1 cellular context compared by ENCODE assay signal in genomic region chr14:22871962-22872832, GRCh38.
TF ChIP-seq lines count a peak whose summit lies in the region.

No MANE protein-coding gene starts in this region.

TF ChIP-seq in HepG2, 621 proteins besides CTCF, POLR2A, EP300 and RAD21 (continued from another document and continues in another):
- TF ChIP-seq ZMYM2 (CRISPR knock-in tag; IDR thresholded peaks at IDR 0.05) (no peak), MAFK (conservative IDR thresholded peaks at IDR 0.05 in 1 of 2, IDR thresholded peaks at IDR 0.05 in 1 of 2; ENCODE audit: low read length in 2 of 2) (no peak), HDAC2 (CRISPR knock-in tag; IDR thresholded peaks at IDR 0.05) (peak; percentile 51; the same call in 1 of the 2 replicates), GTF3A (CRISPR knock-in tag; conservative IDR thresholded peaks at IDR 0.05) (no peak; the same call in none of the 2 replicates), ZNF383 (CRISPR knock-in tag; IDR thresholded peaks at IDR 0.05; ENCODE audit: borderline replicate concordance) (no peak), ZNF557 (CRISPR knock-in tag; IDR thresholded peaks at IDR 0.05) (no peak), HMGXB4 (CRISPR knock-in tag; IDR thresholded peaks at IDR 0.05; ENCODE audit: borderline replicate concordance in 1 of 2, low read depth in 1 of 2) (peak; percentile 83 to 99), MEF2D (CRISPR knock-in tag; IDR thresholded peaks at IDR 0.05) (peak; percentile 16; the same call in 1 of the 2 replicates), ISX (CRISPR knock-in tag; conservative IDR thresholded peaks at IDR 0.05) (no peak; the same call in 1 of the 2 replicates), MXD4 (CRISPR knock-in tag; IDR thresholded peaks at IDR 0.05) (no peak; the same call in none of the 2 replicates), ZNF792 (CRISPR knock-in tag; IDR thresholded peaks at IDR 0.05) (peak; percentile 37; the same call in 1 of the 2 replicates), SMAD3 (CRISPR knock-in tag; IDR thresholded peaks at IDR 0.05) (peak; percentile 71; the same call in 1 of the 2 replicates), SIX4 (CRISPR knock-in tag; IDR thresholded peaks at IDR 0.05) (no peak), ZNF572 (CRISPR knock-in tag; IDR thresholded peaks at IDR 0.05) (peak; percentile 48; the same call in 1 of the 2 replicates), ZSCAN29 (CRISPR knock-in tag; conservative IDR thresholded peaks at IDR 0.05) (0 out of 2 replicates have a peak, but pooled peaks have one; percentile 66), ZNF256 (CRISPR knock-in tag; conservative IDR thresholded peaks at IDR 0.05) (0 out of 2 replicates have a peak, but pooled peaks have one; percentile 0), ZNF619 (CRISPR knock-in tag; IDR thresholded peaks at IDR 0.05) (no peak; the same call in 1 of the 2 replicates), ZFP90 (CRISPR knock-in tag; IDR thresholded peaks at IDR 0.05; ENCODE audit: borderline replicate concordance) (peak; percentile 22; the same call in 1 of the 2 replicates), ZNF234 (CRISPR knock-in tag; conservative IDR thresholded peaks at IDR 0.05) (no peak; the same call in 1 of the 2 replicates), LCORL (IDR thresholded peaks at IDR 0.05) (no peak), LCORL (CRISPR knock-in tag; IDR thresholded peaks at IDR 0.05) (0 out of 2 replicates have a peak, but pooled peaks have one; percentile 56), POLR2AphosphoS5 (IDR thresholded peaks at IDR 0.05; ENCODE audit: low read depth, low read length) (peak; percentile 35; the same call in 1 of the 2 replicates), ZNF543 (CRISPR knock-in tag; IDR thresholded peaks at IDR 0.05) (peak; percentile 77), RFX5 (IDR thresholded peaks at IDR 0.05; ENCODE audit: low read depth, low read length) (no peak), ATF3 (CRISPR knock-in tag; IDR thresholded peaks at IDR 0.05) (0 out of 2 replicates have a peak, but pooled peaks have one; percentile 32), NFRKB (IDR thresholded peaks at IDR 0.05) (no peak), SETDB1 (CRISPR knock-in tag; IDR thresholded peaks at IDR 0.05; ENCODE audit: borderline replicate concordance) (no peak), KAT7 (CRISPR knock-in tag; IDR thresholded peaks at IDR 0.05; ENCODE audit: borderline replicate concordance) (no peak; the same call in 1 of the 2 replicates), ZBTB25 (CRISPR knock-in tag; IDR thresholded peaks at IDR 0.05) (no peak; the same call in 1 of the 2 replicates), ZMYM4 (CRISPR knock-in tag; IDR thresholded peaks at IDR 0.05) (no peak), BCL6 (CRISPR knock-in tag; IDR thresholded peaks at IDR 0.05) (peak; percentile 61), ZNF563 (CRISPR knock-in tag; IDR thresholded peaks at IDR 0.05) (peak; percentile 28), SIX1 (CRISPR knock-in tag; IDR thresholded peaks at IDR 0.05; ENCODE audit: borderline replicate concordance) (peak; percentile 37; the same call in 1 of the 2 replicates), HMG20A (CRISPR knock-in tag; IDR thresholded peaks at IDR 0.05; ENCODE audit: borderline replicate concordance) (no peak), ZNF556 (CRISPR knock-in tag; IDR thresholded peaks at IDR 0.05; ENCODE audit: borderline replicate concordance) (no peak; the same call in 1 of the 2 replicates), HMGA1 (CRISPR knock-in tag; conservative IDR thresholded peaks at IDR 0.05) (no peak), IRF1 (CRISPR knock-in tag; IDR thresholded peaks at IDR 0.05; ENCODE audit: low read depth) (no peak), ZNF776 (CRISPR knock-in tag; IDR thresholded peaks at IDR 0.05) (no peak), GATA4 (IDR thresholded peaks at IDR 0.05; ENCODE audit: borderline replicate concordance, low read depth) (no peak), EHMT2 (IDR thresholded peaks at IDR 0.05; ENCODE audit: borderline replicate concordance, low read depth, low read length) (no peak), RARA (CRISPR knock-in tag; IDR thresholded peaks at IDR 0.05) (peak; percentile 47), POLR2G (IDR thresholded peaks at IDR 0.05; ENCODE audit: low read depth, low read length) (peak; percentile 54; the same call in 1 of the 2 replicates), ZBTB26 (CRISPR knock-in tag; IDR thresholded peaks at IDR 0.05; ENCODE audit: borderline replicate concordance) (0 out of 2 replicates have a peak, but pooled peaks have one; percentile 54), ZNF33B (CRISPR knock-in tag; IDR thresholded peaks at IDR 0.05) (no peak; the same call in 1 of the 2 replicates), NR0B2 (CRISPR knock-in tag; IDR thresholded peaks at IDR 0.05) (peak; percentile 87), NRL (CRISPR knock-in tag; IDR thresholded peaks at IDR 0.05; ENCODE audit: borderline replicate concordance) (no peak; the same call in 1 of the 2 replicates), HNRNPUL1 (IDR thresholded peaks at IDR 0.05; ENCODE audit: low read depth, low read length) (no peak), ZNF121 (CRISPR knock-in tag; IDR thresholded peaks at IDR 0.05) (no peak), HBP1 (CRISPR knock-in tag; IDR thresholded peaks at IDR 0.05; ENCODE audit: low read depth) (no peak), ZNF704 (CRISPR knock-in tag; IDR thresholded peaks at IDR 0.05; ENCODE audit: borderline replicate concordance) (peak; percentile 24; the same call in 1 of the 2 replicates), PLSCR1 (CRISPR knock-in tag; IDR thresholded peaks at IDR 0.05; ENCODE audit: borderline replicate concordance) (no peak), NFYC (CRISPR knock-in tag; IDR thresholded peaks at IDR 0.05) (0 out of 2 replicates have a peak, but pooled peaks have one; percentile 0), ZNF629 (CRISPR knock-in tag; conservative IDR thresholded peaks at IDR 0.05) (peak; percentile 2; the same call in 1 of the 2 replicates), THAP8 (CRISPR knock-in tag; IDR thresholded peaks at IDR 0.05; ENCODE audit: borderline replicate concordance) (no peak; the same call in 1 of the 2 replicates), SAP130 (CRISPR knock-in tag; IDR thresholded peaks at IDR 0.05; ENCODE audit: low read depth) (peak; percentile 80), RNF2 (conservative IDR thresholded peaks at IDR 0.05; ENCODE audit: low read depth) (no peak), SP4 (CRISPR knock-in tag; IDR thresholded peaks at IDR 0.05) (no peak), ZNF367 (CRISPR knock-in tag; IDR thresholded peaks at IDR 0.05; ENCODE audit: borderline replicate concordance) (no peak), TCF7L2 (IDR thresholded peaks at IDR 0.05; ENCODE audit: low read depth, low read length) (no peak), RBM39 (IDR thresholded peaks at IDR 0.05; ENCODE audit: low read depth, low read length, poor library complexity, severe bottlenecking) (peak; percentile 83), CENPBD1 (CRISPR knock-in tag; IDR thresholded peaks at IDR 0.05; ENCODE audit: borderline replicate concordance, low read depth) (no peak), MBD4 (IDR thresholded peaks at IDR 0.05; ENCODE audit: borderline replicate concordance, low read length) (no peak), GFI1 (CRISPR knock-in tag; IDR thresholded peaks at IDR 0.05; ENCODE audit: borderline replicate concordance) (peak; percentile 58; the same call in 1 of the 2 replicates), IRF9 (CRISPR knock-in tag; IDR thresholded peaks at IDR 0.05; ENCODE audit: borderline replicate concordance) (peak; percentile 14)
